In genomic region chr22:23913661-23914353, GRCh38 we compare ENCODE assay signal across 8 cellular contexts. TPM values are rescaled to one million over a fixed set of nuclear protein-coding genes. Genes with fewer than 3 reads are reported as not detected.
DNase-seq lines count a peak whose midpoint lies in the region; ATAC-seq, FAIRE-seq and TF ChIP-seq lines count a peak whose summit lies in the region.

No MANE protein-coding gene starts in this region.

- H2BK15ac ChIP-seq in H1 (ENCODE audit: low read length), result no peak overlapping the region

- H2BK5ac ChIP-seq in H1 (ENCODE audit: low read depth, low read length), result peak overlapping the region; percentile 36; the same call in 1 of the 2 replicates

- H3K14ac ChIP-seq in H1 (ENCODE audit: insufficient read length), result no peak overlapping the region

- H3K4me3 ChIP-seq in H1 (ENCODE audit: extremely low read depth in 1 of 4, insufficient read depth in 2 of 4, low read depth in 3 of 4, low read length in 4 of 4), result peak overlapping the region; percentile 41 to 59 (median 56)

- TF ChIP-seq EP300 in H1 (IDR thresholded peaks at IDR 0.05; ENCODE audit: borderline replicate concordance in 1 of 2, low read depth in 2 of 2, low read length in 2 of 2), result no peak

- no peaks in the 10 kb centered on the region for H3K79me1 ChIP-seq in H1 (ENCODE audit: low read depth, low read length)

- POLR2A ChIA-PET in H1 (lab: Charles Lee; ENCODE audit: partially characterized antibody), result interaction anchor here (0.6 to 2.1 kb wide), 8 partner anchors 10 to 204 kb away, joined by 3 to 18 read pairs (median 6); partner anchors contain the start of gene MIF

- peaks cover 11% of the 10 kb centered on the region for H3K36me3 Mint-ChIP-seq in activated CD8-positive, alpha-beta memory T cell treated with anti-CD3 and anti-CD28 coated beads, Interleukin-2, amount 10 ng/mL, durations not matched to agents 7 days and 5 days
- peaks cover 3% of the 10 kb centered on the region for H3K36me3 Mint-ChIP-seq in memory B cell

- ATAC-seq in GM21367 (IDR thresholded peaks at IDR 0.05; ENCODE audit: unreplicated experiment) (peak; percentile 86), memory B cell (ENCODE audit: low read depth) (peak; percentile 99)
- ATAC-seq in activated CD8-positive, alpha-beta memory T cell treated with anti-CD3 and anti-CD28 coated beads, Interleukin-2, amount 10 ng/mL, durations not matched to agents 7 days and 5 days, result peak; percentile 100

- no peak for TF ChIP-seq RAD21 in H1 (IDR thresholded peaks at IDR 0.05 in 1 of 2, conservative IDR thresholded peaks at IDR 0.05 in 1 of 2; ENCODE audit: low read depth in 2 of 2, low read length in 2 of 2)

- H4K8ac ChIP-seq in H1 (ENCODE audit: extremely low read depth, insufficient read depth, low read length), result peak overlapping the region; percentile 84

- peak; percentile 100 for DNase-seq in COLO829 (ENCODE audit: low spot score)
- peak; percentile 99 for DNase-seq in HT1080 (ENCODE audit: low read depth)
- DNase-seq in NOMO-1 (lab: John Stamatoyannopoulos, UW; ENCODE audit: unreplicated experiment in 2 of 2), result peak; percentile 97 to 98
- peak; percentile 100 for DNase-seq in activated CD8-positive, alpha-beta memory T cell treated with anti-CD3 and anti-CD28 coated beads, Interleukin-2, amount 10 ng/mL, durations not matched to agents 7 days and 5 days
- peak; percentile 97 to 99 for DNase-seq in H1 (ENCODE audit: low read depth in 1 of 2, low spot score in 2 of 2)
- peak; percentile 91 to 96 for DNase-seq in memory B cell (ENCODE audit: low spot score in 2 of 2)
- peak; percentile 99 for DNase-seq in stimulated activated CD8-positive, alpha-beta memory T cell treated with anti-CD3 and anti-CD28 coated beads, Interleukin-12 subunit alpha, Interleukin-12 subunit beta, amount 100 ng/mL, for 1 hour (ENCODE audit: low read depth)

- no peak overlapping the region for H2BK20ac ChIP-seq in H1 (ENCODE audit: low read length)

- peak overlapping the region; percentile 76 for H4K5ac ChIP-seq in H1 (ENCODE audit: insufficient read length, low read depth, low read length)

- no peaks in the 10 kb centered on the region for H3K79me2 ChIP-seq in H1 (ENCODE audit: control insufficient read depth in 1 of 2, insufficient read depth in 2 of 2, low read length in 2 of 2)

- H3K18ac ChIP-seq in H1 (ENCODE audit: extremely low read depth, low read length), result peak overlapping the region; percentile 86

- WGBS in H1 (ENCODE audit: extremely low coverage in 1 of 2, insufficient coverage in 1 of 2, insufficient read length in 1 of 2, insufficient replicate concordance in 2 of 2, low coverage in 1 of 2, low lambda C conversion rate in 2 of 2, missing lambda C conversion rate in 1 of 2), 2 experiments, result 3% methylated on average over 37 of the region's 44 CpGs; no CpG with 5 or more reads in 1 of the 2 experiments

- H3K4me2 ChIP-seq in H1 (ENCODE audit: insufficient read depth in 1 of 2, low read depth in 2 of 2, low read length in 2 of 2), result peak overlapping the region; percentile 73 to 84

- H2AK5ac ChIP-seq in H1 (ENCODE audit: low read depth, low read length), result no peak overlapping the region

- peaks cover 0 to 5% (median 4%) of the 10 kb centered on the region in 4 experiments; a peak in 6 of 7 replicates for H3K4me1 ChIP-seq in H1 (replicated peaks in 1 of 4; ENCODE audit: control insufficient read depth in 3 of 4, insufficient read depth in 4 of 4, low read length in 3 of 4)

- peak overlapping the region; percentile 86 for H3K4me3 Mint-ChIP-seq in activated CD8-positive, alpha-beta memory T cell treated with anti-CD3 and anti-CD28 coated beads, Interleukin-2, amount 10 ng/mL, durations not matched to agents 7 days and 5 days
- peak overlapping the region; percentile 91 for H3K4me3 Mint-ChIP-seq in memory B cell

- peak overlapping the region; percentile 74 for H3K27ac ChIP-seq in H1 (ENCODE audit: low read depth, low read length)

- H4K20me1 ChIP-seq in H1 (replicated peaks in 1 of 2; ENCODE audit: control insufficient read depth in 1 of 2, insufficient read depth in 2 of 2, low read length in 2 of 2), result no peaks in the 10 kb centered on the region

- H3K56ac ChIP-seq in H1 (replicated peaks; ENCODE audit: insufficient read length, low read depth, low read length), result peak overlapping the region; percentile 51

- peaks cover 0 to 6% of the 10 kb centered on the region in 2 experiments; a peak in 1 of 4 replicates for H3K9me3 ChIP-seq in H1 (ENCODE audit: insufficient read depth in 2 of 2, low read depth in 1 of 2, low read length in 1 of 2)

- H3K27me3 ChIP-seq in H1 (replicated peaks in 1 of 4; ENCODE audit: control insufficient read depth in 3 of 4, extremely low read depth in 1 of 4, insufficient read depth in 3 of 4, low read length in 3 of 4), result 0 out of 7 replicates have a peak, but pooled peaks cover 0 to 2% (median 0%) of the 10 kb centered on the region in 4 experiments

- no peak overlapping the region for H3K23ac ChIP-seq in H1 (ENCODE audit: insufficient read length)

- no peaks in the 10 kb centered on the region for H3K27me3 Mint-ChIP-seq in activated CD8-positive, alpha-beta memory T cell treated with anti-CD3 and anti-CD28 coated beads, Interleukin-2, amount 10 ng/mL, durations not matched to agents 7 days and 5 days
- H3K27me3 Mint-ChIP-seq in memory B cell, result no peaks in the 10 kb centered on the region

- CTCF ChIA-PET in activated CD8-positive, alpha-beta memory T cell treated with anti-CD3 and anti-CD28 coated beads, Interleukin-2, amount 10 ng/mL, durations not matched to agents 7 days and 5 days (lab: Charles Lee), result interaction anchor here (0.9 to 6.5 kb wide), 5 partner anchors 10 to 55 kb away, joined by 3 to 37 read pairs (median 3); partner anchors contain the start of gene MIF
- CTCF ChIA-PET in H1 (lab: Charles Lee; ENCODE audit: partially characterized antibody), result interaction anchor here (0.8 to 1.5 kb wide), 4 partner anchors 11 to 25 kb away, joined by 3 to 6 read pairs (median 4); partner anchors contain the start of gene MIF

- H2BK120ac ChIP-seq in H1 (replicated peaks; ENCODE audit: low read depth, low read length), result no peak overlapping the region

- no peaks in the 10 kb centered on the region for H3K9me3 Mint-ChIP-seq in activated CD8-positive, alpha-beta memory T cell treated with anti-CD3 and anti-CD28 coated beads, Interleukin-2, amount 10 ng/mL, durations not matched to agents 7 days and 5 days (ENCODE audit: low read depth)
- no peaks in the 10 kb centered on the region for H3K9me3 Mint-ChIP-seq in memory B cell

- H2AFZ ChIP-seq in H1 (ENCODE audit: low read length), result no peak overlapping the region

- peaks cover 2% of the 10 kb centered on the region; the same call in 1 of the 2 replicates for H3K23me2 ChIP-seq in H1 (ENCODE audit: low read depth, low read length)

- no peak for TF ChIP-seq CTCF in H1 (IDR thresholded peaks at IDR 0.05; ENCODE audit: control extremely low read depth in 1 of 3, insufficient read depth in 1 of 3, low read depth in 1 of 3, low read length in 3 of 3)

- peak overlapping the region; percentile 17 for H3K4ac ChIP-seq in H1 (replicated peaks; ENCODE audit: insufficient read length, low read depth, low read length)

- TF ChIP-seq POLR2A in H1 (IDR thresholded peaks at IDR 0.05; ENCODE audit: control extremely low read depth in 1 of 2, low read depth in 2 of 2, low read length in 2 of 2), result peak; percentile 73 to 79; a peak in 2 of 3 replicates

- no peaks in the 10 kb centered on the region for H3K36me3 ChIP-seq in H1 (ENCODE audit: control insufficient read depth in 2 of 4, insufficient read depth in 4 of 4, low read length in 3 of 4)

- peak overlapping the region; percentile 11 to 93 (median 57) for H3K9ac ChIP-seq in H1 (replicated peaks in 1 of 4; ENCODE audit: extremely low read depth in 1 of 4, low read depth in 3 of 4, low read length in 3 of 4)

- peak overlapping the region; percentile 50 for H4K91ac ChIP-seq in H1 (replicated peaks; ENCODE audit: insufficient read length, low read length)

- H2BK12ac ChIP-seq in H1 (ENCODE audit: low read depth, low read length), result no peak overlapping the region

- H3K27ac Mint-ChIP-seq in activated CD8-positive, alpha-beta memory T cell treated with anti-CD3 and anti-CD28 coated beads, Interleukin-2, amount 10 ng/mL, durations not matched to agents 7 days and 5 days, result peak overlapping the region; percentile 93
- H3K27ac Mint-ChIP-seq in memory B cell, result peak overlapping the region; percentile 83

- peak; percentile 71 for FAIRE-seq in H1 (lab: Jason Lieb, UNC)

- H3K4me1 Mint-ChIP-seq in activated CD8-positive, alpha-beta memory T cell treated with anti-CD3 and anti-CD28 coated beads, Interleukin-2, amount 10 ng/mL, durations not matched to agents 7 days and 5 days, result peaks cover 28% of the 10 kb centered on the region
- H3K4me1 Mint-ChIP-seq in memory B cell, result peaks cover 23% of the 10 kb centered on the region

RNA-seq across cellular contexts. Expression of gene MIF, which starts 19.6 kb away (rescaled TPM):
- total RNA-seq in HT1080 (2014; rRNA removed; shearing (Covaris generic)), result 890 and 1,130 TPM in 2 replicates
- 914 and 1,212 TPM in 2 replicates for polyA plus RNA-seq in HT1080 (2015; cell fraction: cytosol; rRNA removed)
- 308 and 332 TPM in 2 replicates for polyA plus RNA-seq in HT1080 (2015; cell fraction: nucleus; rRNA removed)
- 100 to 1,000 TPM; 730 to 765 TPM for total RNA-seq in activated CD8-positive, alpha-beta memory T cell treated with anti-CD3 and anti-CD28 coated beads, Interleukin-2, amount 10 ng/mL, durations not matched to agents 7 days and 5 days
- total RNA-seq in H1 (2021; fragmentation: NEBNext Ultra II Directional; extraction: Animal tissue kit (Norgen Biotek cat#: 25700)), result 1,082 and 1,119 TPM in 2 replicates
- polyA plus RNA-seq in H1 (2011; rRNA removed), result 1,870 and 2,008 TPM in 2 replicates
- 1,234 TPM for polyA plus RNA-seq in H1 (2011; cell fraction: cytosol; rRNA removed)
- 854 TPM for polyA plus RNA-seq in H1 (2011; cell fraction: nucleus; rRNA removed)
- polyA plus RNA-seq in H1 (2012, experiment 1 of 2), result 481 to 1,182 TPM (median 1,056 TPM) in 4 replicates
- polyA plus RNA-seq in H1 (2012, experiment 2 of 2), result 1,334 TPM
- polyA plus RNA-seq in H1 (2013, experiment 1 of 2), result 1,822 TPM
- 1,703 TPM for polyA plus RNA-seq in H1 (2013, experiment 2 of 2)
- polyA minus RNA-seq in H1 (2011; rRNA and poly(A)+ RNA removed), result 45.6 and 50.1 TPM in 2 replicates
- polyA minus RNA-seq in H1 (2011; cell fraction: cytosol; rRNA and poly(A)+ RNA removed), result 631 TPM
- polyA minus RNA-seq in H1 (2011; cell fraction: nucleus; rRNA and poly(A)+ RNA removed), result 307 TPM

RNA-seq across cellular contexts. Expression of gene GSTT2B, which starts 47.2 kb away (rescaled TPM):
- total RNA-seq in HT1080 (2014; rRNA removed; shearing (Covaris generic)), result 3.5 and 6.3 TPM in 2 replicates
- 8.3 and 8.8 TPM in 2 replicates for polyA plus RNA-seq in HT1080 (2015; cell fraction: cytosol; rRNA removed)
- 21.5 and 22.6 TPM in 2 replicates for polyA plus RNA-seq in HT1080 (2015; cell fraction: nucleus; rRNA removed)
- not detected for total RNA-seq in activated CD8-positive, alpha-beta memory T cell treated with anti-CD3 and anti-CD28 coated beads, Interleukin-2, amount 10 ng/mL, durations not matched to agents 7 days and 5 days
- 4.7 and 6.3 TPM in 2 replicates for total RNA-seq in H1 (2021; fragmentation: NEBNext Ultra II Directional; extraction: Animal tissue kit (Norgen Biotek cat#: 25700))
- polyA plus RNA-seq in H1 (2011; rRNA removed), result 13.3 and 13.5 TPM in 2 replicates
- polyA plus RNA-seq in H1 (2011; cell fraction: cytosol; rRNA removed), result 14.8 TPM
- polyA plus RNA-seq in H1 (2011; cell fraction: nucleus; rRNA removed), result 35.3 TPM
- 5.7 to 10.8 TPM (median 10.0 TPM) in 4 replicates for polyA plus RNA-seq in H1 (2012, experiment 1 of 2)
- polyA plus RNA-seq in H1 (2012, experiment 2 of 2), result 3.2 TPM
- polyA plus RNA-seq in H1 (2013, experiment 1 of 2), result 9.2 TPM
- polyA plus RNA-seq in H1 (2013, experiment 2 of 2), result 7.4 TPM
- 0.88 and 1.4 TPM in 2 replicates for polyA minus RNA-seq in H1 (2011; rRNA and poly(A)+ RNA removed)
- polyA minus RNA-seq in H1 (2011; cell fraction: cytosol; rRNA and poly(A)+ RNA removed), result 3.4 TPM
- 3.0 TPM for polyA minus RNA-seq in H1 (2011; cell fraction: nucleus; rRNA and poly(A)+ RNA removed)

RNA-seq across cellular contexts. Expression of gene DDTL, which starts 52.9 kb away (rescaled TPM):
- 2.9 and 5.1 TPM in 2 replicates for total RNA-seq in HT1080 (2014; rRNA removed; shearing (Covaris generic))
- polyA plus RNA-seq in HT1080 (2015; cell fraction: cytosol; rRNA removed), result 2.0 and 2.6 TPM in 2 replicates
- polyA plus RNA-seq in HT1080 (2015; cell fraction: nucleus; rRNA removed), result 3.8 and 4.4 TPM in 2 replicates
- not detected for total RNA-seq in activated CD8-positive, alpha-beta memory T cell treated with anti-CD3 and anti-CD28 coated beads, Interleukin-2, amount 10 ng/mL, durations not matched to agents 7 days and 5 days
- 1.7 and 2.1 TPM in 2 replicates for total RNA-seq in H1 (2021; fragmentation: NEBNext Ultra II Directional; extraction: Animal tissue kit (Norgen Biotek cat#: 25700))
- polyA plus RNA-seq in H1 (2011; rRNA removed), result 2.2 and 3.1 TPM in 2 replicates
- polyA plus RNA-seq in H1 (2011; cell fraction: cytosol; rRNA removed), result 2.4 TPM
- polyA plus RNA-seq in H1 (2011; cell fraction: nucleus; rRNA removed), result 3.8 TPM
- polyA plus RNA-seq in H1 (2012, experiment 1 of 2), result 4.3 to 5.2 TPM (median 4.8 TPM) in 4 replicates
- 1.4 TPM for polyA plus RNA-seq in H1 (2012, experiment 2 of 2)
- polyA plus RNA-seq in H1 (2013, experiment 1 of 2), result 2.6 TPM
- polyA plus RNA-seq in H1 (2013, experiment 2 of 2), result 2.1 TPM
- 4.0 TPM in 2 replicates for polyA minus RNA-seq in H1 (2011; rRNA and poly(A)+ RNA removed)
- polyA minus RNA-seq in H1 (2011; cell fraction: cytosol; rRNA and poly(A)+ RNA removed), result 3.0 TPM
- 11.4 TPM for polyA minus RNA-seq in H1 (2011; cell fraction: nucleus; rRNA and poly(A)+ RNA removed)

RNA-seq across cellular contexts. Expression of gene SLC2A11, which starts 56.1 kb away (rescaled TPM):
- 1.4 and 3.2 TPM in 2 replicates for total RNA-seq in HT1080 (2014; rRNA removed; shearing (Covaris generic))
- polyA plus RNA-seq in HT1080 (2015; cell fraction: cytosol; rRNA removed), result 4.1 and 5.8 TPM in 2 replicates
- 17.5 and 18.3 TPM in 2 replicates for polyA plus RNA-seq in HT1080 (2015; cell fraction: nucleus; rRNA removed)
- total RNA-seq in activated CD8-positive, alpha-beta memory T cell treated with anti-CD3 and anti-CD28 coated beads, Interleukin-2, amount 10 ng/mL, durations not matched to agents 7 days and 5 days, result 10 to 100 TPM in 1 of 2 experiments, 1 to 10 TPM in 1; 8.1 to 10.7 TPM
- total RNA-seq in H1 (2021; fragmentation: NEBNext Ultra II Directional; extraction: Animal tissue kit (Norgen Biotek cat#: 25700)), result 12.5 and 13.2 TPM in 2 replicates
- 9.1 and 10.7 TPM in 2 replicates for polyA plus RNA-seq in H1 (2011; rRNA removed)
- polyA plus RNA-seq in H1 (2011; cell fraction: cytosol; rRNA removed), result 16.2 TPM
- polyA plus RNA-seq in H1 (2011; cell fraction: nucleus; rRNA removed), result 32.5 TPM
- polyA plus RNA-seq in H1 (2012, experiment 1 of 2), result 12.7 to 19.4 TPM (median 16.1 TPM) in 4 replicates
- polyA plus RNA-seq in H1 (2012, experiment 2 of 2), result 9.7 TPM
- polyA plus RNA-seq in H1 (2013, experiment 1 of 2), result 14.1 TPM
- polyA plus RNA-seq in H1 (2013, experiment 2 of 2), result 12.3 TPM
- 16.2 and 25.1 TPM in 2 replicates for polyA minus RNA-seq in H1 (2011; rRNA and poly(A)+ RNA removed)
- 5.9 TPM for polyA minus RNA-seq in H1 (2011; cell fraction: cytosol; rRNA and poly(A)+ RNA removed)
- 20.7 TPM for polyA minus RNA-seq in H1 (2011; cell fraction: nucleus; rRNA and poly(A)+ RNA removed)

Comparison
In these comparisons a context has a peak if more than half of its experiments do, and no peak if none do; other contexts are left out.
1. Peak in every context shown above with its lines: DNase-seq, ATAC-seq, H3K4me3 ChIP-seq and H3K27ac ChIP-seq.